Comparison of ENCODE assay signal across 8 cellular contexts in genomic region chr1:145425436-145426029, GRCh38. TPM values are rescaled to one million over a fixed set of nuclear protein-coding genes. Genes with fewer than 3 reads are reported as not detected.
A peak's percentile ranks its signal among the peaks of the same experiment; 100 is the strongest.
DNase-seq lines count a peak whose midpoint lies in the region; ATAC-seq lines count a peak whose summit lies in the region.

A gene with protein sequence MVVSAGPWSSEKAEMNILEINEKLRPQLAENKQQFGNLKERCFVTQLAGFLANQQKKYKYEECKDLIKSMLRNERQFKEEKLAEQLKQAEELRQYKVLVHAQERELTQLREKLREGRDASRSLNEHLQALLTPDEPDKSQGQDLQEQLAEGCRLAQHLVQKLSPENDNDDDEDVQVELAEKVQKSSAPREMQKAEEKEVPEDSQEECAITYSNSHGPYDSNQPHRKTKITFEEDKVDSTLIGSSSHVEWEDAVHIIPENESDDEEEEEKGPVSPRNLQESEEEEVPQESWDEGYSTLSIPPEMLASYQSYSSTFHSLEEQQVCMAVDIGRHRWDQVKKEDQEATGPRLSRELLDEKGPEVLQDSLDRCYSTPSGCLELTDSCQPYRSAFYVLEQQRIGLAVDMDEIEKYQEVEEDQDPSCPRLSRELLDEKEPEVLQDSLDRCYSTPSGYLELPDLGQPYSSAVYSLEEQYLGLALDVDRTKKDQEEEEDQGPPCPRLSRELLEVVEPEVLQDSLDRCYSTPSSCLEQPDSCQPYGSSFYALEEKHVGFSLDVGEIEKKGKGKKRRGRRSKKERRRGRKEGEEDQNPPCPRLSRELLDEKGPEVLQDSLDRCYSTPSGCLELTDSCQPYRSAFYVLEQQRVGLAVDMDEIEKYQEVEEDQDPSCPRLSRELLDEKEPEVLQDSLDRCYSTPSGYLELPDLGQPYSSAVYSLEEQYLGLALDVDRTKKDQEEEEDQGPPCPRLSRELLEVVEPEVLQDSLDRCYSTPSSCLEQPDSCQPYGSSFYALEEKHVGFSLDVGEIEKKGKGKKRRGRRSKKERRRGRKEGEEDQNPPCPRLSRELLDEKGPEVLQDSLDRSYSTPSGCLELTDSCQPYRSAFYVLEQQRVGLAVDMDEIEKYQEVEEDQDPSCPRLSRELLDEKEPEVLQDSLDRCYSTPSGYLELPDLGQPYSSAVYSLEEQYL (N-terminal part only) (minus strand): TSS chr1:145425603. CDS start chr1:145405272, 20,331 bp downstream.

- in situ Hi-C loops in Caki2 (cut with HindIII; ENCODE audit: low pct_unique_long_range_greater_than_20kb, low sequenced_read_pairs) = no loop called here

- DNase-seq in Caki2 (ENCODE audit: low read depth) (peak; percentile 79), HUDEP-2 (lab: John Stamatoyannopoulos, UW; ENCODE audit: unreplicated experiment in 76 of 76) (peak in 64 of 76 experiments; percentile 3 to 72 (median 39)), OCI-M2 (lab: John Stamatoyannopoulos, UW; ENCODE audit: unreplicated experiment) (peak; percentile 34), myocyte (ENCODE audit: low read depth) (peak; percentile 81)
- peak; percentile 82 for DNase-seq in activated T-cell treated with anti-CD3 and anti-CD28 coated beads, Interleukin-2, amount 50 U/mL, for 1 hour
- peak; percentile 46 to 58 for DNase-seq in stimulated activated CD8-positive, alpha-beta memory T cell treated with anti-CD3 and anti-CD28 coated beads, Interleukin-7, amount 100 ng/mL, for 1 hour (ENCODE audit: low read depth in 2 of 2)

- ATAC-seq in GM21423 (IDR thresholded peaks at IDR 0.05; ENCODE audit: unreplicated experiment) = peak; percentile 96
- peak; percentile 71 for ATAC-seq in esophagus mucosa

RNA-seq across cellular contexts. Expression of the gene that starts here (rescaled TPM):
- 0.61 and 2.9 TPM in 2 replicates for total RNA-seq in Caki2 (2014; rRNA removed; shearing (Covaris generic); ENCODE audit: low replicate concordance)
- total RNA-seq in esophagus mucosa (2.1 TPM), myocyte (3.3 and 4.0 TPM in 2 replicates)
- polyA plus RNA-seq in myocyte (2012) = 2.3 TPM

Comparison
In these comparisons a context has a peak if more than half of its experiments do, and no peak if none do; other contexts are left out.
1. Peak in every context shown above with its lines: DNase-seq and ATAC-seq.